In the genomic region with DNA sequence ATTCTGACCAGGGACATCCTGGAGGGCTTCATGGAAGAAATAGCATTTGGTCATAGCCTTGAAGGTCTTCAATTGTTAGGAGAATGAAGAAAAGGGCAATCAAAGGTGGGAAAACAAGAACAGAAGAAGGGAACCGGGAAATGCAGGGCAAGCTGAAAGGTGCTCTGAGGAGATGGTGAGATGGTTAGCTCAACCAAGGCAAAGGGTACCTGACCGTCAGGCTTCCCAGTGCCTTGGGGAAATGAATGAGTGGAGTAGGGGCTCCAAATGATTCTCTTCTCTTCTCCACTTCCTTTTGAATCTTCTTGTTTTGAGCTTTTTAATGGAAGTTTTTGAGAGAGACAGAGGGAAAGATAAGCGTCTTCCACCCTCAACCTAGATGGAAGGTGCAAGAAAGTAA, we compare ENCODE assay signal across 24 cellular contexts.
"Had no signal": no experiment of that assay in that cellular context is flagged by ENCODE, and none has a peak within 500 bp of the region (broad histone marks: within the 10 kb centered on the region; RNA-seq: fewer than 3 reads in every experiment).

No MANE protein-coding gene starts in this region.

- H3K4me3 ChIP-seq: stomach, suprapubic skin, testis, thoracic aorta, thyroid gland, tibial artery, tibial nerve, transverse colon, upper lobe of left lung, upper lobe of right lung, uterus, vagina had no signal

- H3K4me1 ChIP-seq: stomach, suprapubic skin, testis, tibial artery, tibial nerve, transverse colon, upper lobe of left lung, upper lobe of right lung, uterus, vagina had no signal

- H3K9me3 ChIP-seq: suprapubic skin, testis, thoracic aorta, thyroid gland, transverse colon, upper lobe of left lung, upper lobe of right lung, vagina had no signal

- H3K36me3 ChIP-seq: stomach, suprapubic skin, thoracic aorta, thyroid gland, tibial artery, tibial nerve, transverse colon, upper lobe of left lung, upper lobe of right lung, uterus, vagina had no signal

- H3K27me3 ChIP-seq: stomach, suprapubic skin, testis, thyroid gland, tibial artery, tibial nerve, transverse colon, upper lobe of left lung, upper lobe of right lung, uterus, vagina had no signal

- H3K27ac ChIP-seq: stomach, suprapubic skin, testis, thoracic aorta, thyroid gland, tibial artery, tibial nerve, transverse colon, upper lobe of left lung, upper lobe of right lung, uterus, vagina had no signal

- DNase-seq: stimulated activated CD4-positive, alpha-beta T cell treated with anti-CD3 and anti-CD28 coated beads, Interleukin-2, amount 100 ng/mL, for 48 hours; stimulated activated CD4-positive, alpha-beta T cell treated with anti-CD3 and anti-CD28 coated beads, Interleukin-4, amount 100 ng/mL, for 1 hour; stimulated activated CD4-positive, alpha-beta T cell treated with anti-CD3 and anti-CD28 coated beads, Interleukin-4, amount 100 ng/mL, for 24 hours; stimulated activated CD4-positive, alpha-beta T cell treated with anti-CD3 and anti-CD28 coated beads, Interleukin-4, amount 100 ng/mL, for 4 hours; stimulated activated CD8-positive, alpha-beta memory T cell treated with anti-CD3 and anti-CD28 coated beads, Interleukin-4, amount 100 ng/mL, for 48 hours; stimulated activated naive B cell treated with anti-CD40 and anti-IgM and Interleukin-4, amounts not matched to agents 10 μg/mL and 1 μg/mL and 100 μg/mL, for 72 hours; stimulated activated naive CD4-positive, alpha-beta T cell; stimulated activated naive CD4-positive, alpha-beta T cell treated with Interleukin-2 at 50 U/mL for 16 hours; stimulated activated naive CD8-positive, alpha-beta T cell treated with anti-CD3 and anti-CD28 coated beads, Interleukin-15, amount 100 ng/mL, for 72 hours; stimulated activated naive CD8-positive, alpha-beta T cell treated with anti-CD3 and anti-CD28 coated beads, Interleukin-15, Interleukin-2, amounts not matched to agents 100 U/mL and 50 U/mL, for 24 hours; stomach; substantia nigra; testis; thyroid gland; tibial artery; transverse colon; trophoblast cell; upper lobe of left lung; upper lobe of right lung; uterus had no signal
